In the genomic region with DNA sequence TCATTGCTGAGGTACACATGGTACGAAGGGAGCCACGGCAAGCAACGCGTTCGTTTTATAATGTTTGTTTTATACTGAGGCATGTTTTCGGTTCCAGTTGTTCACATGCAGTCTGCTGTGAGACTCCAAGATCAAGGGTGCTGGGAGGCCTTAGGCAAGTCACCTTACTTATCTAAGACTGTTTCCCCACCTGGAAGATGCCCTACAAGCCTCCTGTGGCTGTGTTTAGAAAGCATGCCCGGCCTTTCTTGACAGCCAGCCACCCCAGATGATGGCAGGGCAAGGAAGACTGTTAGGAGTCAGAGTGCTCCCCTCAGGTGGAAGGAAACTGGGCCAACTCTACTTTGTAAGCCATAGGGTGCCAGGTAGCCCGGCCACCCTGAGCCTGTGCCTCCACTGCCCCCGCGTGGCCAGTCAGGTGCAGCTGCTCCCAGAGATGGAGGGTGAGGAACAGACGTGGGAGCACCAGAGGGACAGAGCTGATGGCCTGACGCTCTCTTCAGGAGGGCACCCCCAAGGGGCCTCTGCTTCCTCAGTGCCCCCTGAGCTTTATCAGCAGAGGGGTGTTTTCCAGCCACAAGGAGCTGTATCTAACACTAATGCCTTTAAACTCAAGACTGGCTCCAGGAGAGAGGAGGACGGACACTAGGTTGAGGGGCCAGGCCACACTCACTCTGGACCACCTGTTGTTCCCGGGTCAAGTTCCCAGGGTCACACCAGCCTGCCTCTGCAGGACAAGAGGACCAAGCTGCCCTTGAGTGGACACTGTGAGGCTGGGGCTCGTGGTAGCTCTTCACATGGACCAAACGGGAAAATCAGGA, we compare ENCODE assay signal across 8 cellular contexts. TPM values are rescaled to one million over a fixed set of nuclear protein-coding genes. Genes with fewer than 3 reads are reported as not detected.
DNase-seq lines count a peak whose midpoint lies in the region; ATAC-seq and TF ChIP-seq lines count a peak whose summit lies in the region.

No MANE protein-coding gene starts in this region.

- no peak overlapping the region for H3K4ac ChIP-seq in neuronal stem cell (ENCODE audit: low read length)

- TF ChIP-seq POLR2A in transverse colon (IDR thresholded peaks at IDR 0.05) = no peak

- H3K4me3 ChIP-seq in neuronal stem cell (ENCODE audit: low read length in 2 of 2) (no peak overlapping the region), transverse colon (no peak overlapping the region)

- no peak overlapping the region for H3K9ac ChIP-seq in neuronal stem cell (ENCODE audit: low read depth, low read length, poor library complexity)

- peaks cover 6% of the 10 kb centered on the region for H3K79me1 ChIP-seq in neuronal stem cell (ENCODE audit: low read depth, low read length)

- no peak overlapping the region for H3K18ac ChIP-seq in neuronal stem cell (ENCODE audit: low read length)

- ATAC-seq in GM21423 (IDR thresholded peaks at IDR 0.05; ENCODE audit: unreplicated experiment) (peak; percentile 60), esophagus mucosa (peak; percentile 77), HG02571 (IDR thresholded peaks at IDR 0.05; ENCODE audit: unreplicated experiment) (no peak)

- intact Hi-C loops in transverse colon (cut with DNase I; ENCODE audit: low total_unique reads) = no loop called here

- H2BK12ac ChIP-seq in neuronal stem cell (ENCODE audit: low read length) = no peak overlapping the region

- no peak overlapping the region for H4K91ac ChIP-seq in neuronal stem cell (ENCODE audit: low read depth, low read length, poor library complexity)

- H2AFZ ChIP-seq in neuronal stem cell (ENCODE audit: low read length) = no peak overlapping the region

- no peak overlapping the region for H3K14ac ChIP-seq in neuronal stem cell (ENCODE audit: low read length)

- in situ Hi-C loops in transverse colon (cut with MboI; ENCODE audit: low pct_ligation_motif_present in 1 of 4, low pct_unique_long_range_greater_than_20kb in 1 of 4, low sequenced_read_pairs in 3 of 4) = no loop called here

- H3K4me2 ChIP-seq in neuronal stem cell (ENCODE audit: insufficient read depth, low read length, poor library complexity, severe bottlenecking) = no peak overlapping the region

- no peak overlapping the region for H2AK5ac ChIP-seq in neuronal stem cell (ENCODE audit: low read depth, low read length)

- no peak for TF ChIP-seq EP300 in transverse colon (IDR thresholded peaks at IDR 0.05; ENCODE audit: low read depth)

- no peaks in the 10 kb centered on the region for H3K27me3 ChIP-seq in neuronal stem cell (ENCODE audit: control insufficient read depth in 3 of 3, insufficient read depth in 3 of 3, low read depth in 1 of 3, low read length in 3 of 3)
- no peaks in the 10 kb centered on the region for H3K27me3 ChIP-seq in transverse colon

- H2BK15ac ChIP-seq in neuronal stem cell (ENCODE audit: low read length) = no peak overlapping the region

- DNase-seq in AG08395 (ENCODE audit: low spot score) (peak; percentile 50), NOMO-1 treated with dmso at 0.1 percent for 144 hours (lab: John Stamatoyannopoulos, UW; ENCODE audit: unreplicated experiment) (peak; percentile 40), activated T-cell treated with anti-CD3 and anti-CD28 coated beads for 48 hours (ENCODE audit: low read depth) (peak; percentile 56), neuronal stem cell (ENCODE audit: low spot score) (no peak), transverse colon (peak; percentile 85)

- peak overlapping the region; percentile 16 for H3K23ac ChIP-seq in neuronal stem cell (ENCODE audit: low read depth, low read length, poor library complexity)

- H4K8ac ChIP-seq in neuronal stem cell (ENCODE audit: low read depth, low read length) = no peak overlapping the region

- peaks cover 2 to 9% of the 10 kb centered on the region in 2 donors for H3K4me1 ChIP-seq in neuronal stem cell (ENCODE audit: control insufficient read depth in 2 of 2, insufficient read depth in 1 of 2, low read depth in 1 of 2, low read length in 2 of 2)
- peaks cover 5 to 28% (median 12%) of the 10 kb centered on the region in 4 donors for H3K4me1 ChIP-seq in transverse colon

- H3K9me3 ChIP-seq in neuronal stem cell (replicated peaks in 1 of 2; ENCODE audit: control insufficient read depth in 2 of 2, insufficient read depth in 1 of 2, low read depth in 1 of 2, low read length in 2 of 2) (peaks cover 0 to 2% of the 10 kb centered on the region in 2 donors), transverse colon (no peaks in the 10 kb centered on the region)

- H2BK5ac ChIP-seq in neuronal stem cell (ENCODE audit: low read length) = no peak overlapping the region

- H3K36me3 ChIP-seq in neuronal stem cell (replicated peaks in 1 of 2; ENCODE audit: control insufficient read depth in 2 of 2, insufficient read depth in 2 of 2, low read length in 2 of 2) = peaks cover 32 to 77% of the 10 kb centered on the region in 2 donors
- H3K36me3 ChIP-seq in transverse colon = peaks cover 0 to 22% (median 9%) of the 10 kb centered on the region in 4 donors

- peak; percentile 64 to 92 (median 87) for TF ChIP-seq CTCF in transverse colon (IDR thresholded peaks at IDR 0.05)

- WGBS in neuronal stem cell (ENCODE audit: extremely low coverage in 2 of 2, insufficient read length in 2 of 2, insufficient replicate concordance in 1 of 2), 2 donors = no CpG with 5 or more reads among the region's 16 CpGs
- 64 to 74% methylated on average over 3 to 13 of the region's 16 CpGs for WGBS in transverse colon (ENCODE audit: low coverage in 1 of 2), 2 donors

- H3K27ac ChIP-seq in neuronal stem cell (replicated peaks; ENCODE audit: low read length) = no peak overlapping the region
- H3K27ac ChIP-seq in transverse colon = peak overlapping the region in 3 of 4 donors; percentile 34 to 49 (median 35)

- H2BK120ac ChIP-seq in neuronal stem cell (ENCODE audit: low read depth, low read length) = no peak overlapping the region

RNA-seq across cellular contexts. Expression of a gene that starts 5.4 kb away (rescaled TPM):
- total RNA-seq in esophagus mucosa = 14.6 TPM
- polyA plus RNA-seq in neuronal stem cell (2013, experiment 1 of 2) = 38.7 TPM
- 39.5 TPM for polyA plus RNA-seq in neuronal stem cell (2013, experiment 2 of 2)
- total RNA-seq in transverse colon = 10 to 100 TPM; 18.3 to 34.4 (median 27.6) TPM

RNA-seq across cellular contexts. Expression of a gene that starts 22.3 kb away (rescaled TPM):
- total RNA-seq in esophagus mucosa = 297 TPM
- polyA plus RNA-seq in neuronal stem cell (2013, experiment 1 of 2) = 67.4 TPM
- polyA plus RNA-seq in neuronal stem cell (2013, experiment 2 of 2) = 67.1 TPM
- 100 to 1,000 TPM; 118 to 463 (median 233) TPM for total RNA-seq in transverse colon

RNA-seq across cellular contexts. Expression of a gene that starts 33.7 kb away (rescaled TPM):
- total RNA-seq in esophagus mucosa (0.96 TPM), transverse colon (10 to 100 TPM in 1 of 4 donors, 1 to 10 TPM in 2, not detected in 1; 5.2 to 10.5 (median 5.4) TPM)
- 1.6 TPM for polyA plus RNA-seq in neuronal stem cell (2013, experiment 1 of 2)
- polyA plus RNA-seq in neuronal stem cell (2013, experiment 2 of 2) = 1.4 TPM

RNA-seq across cellular contexts. Expression of a gene that starts 58.0 kb away (rescaled TPM):
- total RNA-seq in esophagus mucosa (0.40 TPM), transverse colon (10 to 100 TPM in 1 of 4 donors, 1 to 10 TPM in 2, under 1 TPM in 1; 0.40 to 37.8 (median 3.7) TPM)
- not detected for polyA plus RNA-seq in neuronal stem cell (2013, experiment 1 of 2)
- not detected for polyA plus RNA-seq in neuronal stem cell (2013, experiment 2 of 2)
